Comparison of ENCODE assay signal across 18 cellular contexts in the genomic region with DNA sequence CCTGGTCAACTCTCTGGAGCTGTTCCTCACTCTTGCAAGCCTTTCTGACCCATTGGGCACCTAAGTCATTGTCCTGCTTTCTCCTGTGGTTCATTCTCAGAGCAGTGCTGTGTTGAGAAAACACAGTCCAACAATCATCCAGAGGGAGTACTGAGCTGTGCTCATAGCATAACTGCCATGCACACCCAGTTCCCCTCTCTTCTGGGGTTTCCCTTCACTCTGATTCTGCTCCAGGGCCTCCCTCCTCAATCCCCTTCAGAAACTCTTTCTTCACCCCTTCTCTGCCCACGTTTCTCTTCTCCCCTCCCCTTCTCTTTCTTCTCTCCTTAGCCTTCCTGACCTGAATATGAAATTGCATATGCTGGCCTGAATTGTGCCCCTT.
DNase-seq lines count a peak whose midpoint lies in the region; ATAC-seq, FAIRE-seq and TF ChIP-seq lines count a peak whose summit lies in the region.
"Had no signal": no experiment of that assay in that cellular context is flagged by ENCODE, and none has a peak within 500 bp of the region (broad histone marks: within the 10 kb centered on the region; RNA-seq: fewer than 3 reads in every experiment).

No MANE protein-coding gene starts in this region.

- no TSS peak for BruUV-seq in HepG2 (replicated peaks; lab: Mats Ljungman, UMichigan)

- peaks cover 0 to 21% (median 4%) of the 10 kb centered on the region in 4 donors for H3K4me1 ChIP-seq in right lobe of liver
- H3K4me1 ChIP-seq in HepG2 (ENCODE audit: insufficient read depth, low read length), result no peaks in the 10 kb centered on the region
- H3K4me1 ChIP-seq in suprapubic skin, result peaks cover 3% of the 10 kb centered on the region
- H3K4me1 ChIP-seq: SJCRH30 had no signal

- H3K9ac ChIP-seq in HepG2 (ENCODE audit: insufficient read depth, low read depth, low read length), result no peak overlapping the region
- H3K9ac ChIP-seq: BLaER1 had no signal

- H3K9me3 Mint-ChIP-seq in central memory CD8-positive, alpha-beta T cell, result no peaks in the 10 kb centered on the region
- H3K9me3 Mint-ChIP-seq in natural killer cell, result no peaks in the 10 kb centered on the region

- H3K36me3 ChIP-seq in right lobe of liver, result no peaks in the 10 kb centered on the region
- no peaks in the 10 kb centered on the region for H3K36me3 ChIP-seq in HepG2 (replicated peaks in 1 of 2; ENCODE audit: control insufficient read depth in 1 of 2, insufficient read depth in 2 of 2, low read length in 2 of 2)
- H3K36me3 ChIP-seq in suprapubic skin, result no peaks in the 10 kb centered on the region
- H3K36me3 ChIP-seq: BLaER1, SJCRH30 had no signal

- H3K79me2 ChIP-seq in HepG2 (ENCODE audit: insufficient read depth, low read length), result no peaks in the 10 kb centered on the region

- 45% methylated on average over 1 of the region's 1 CpG for WGBS in right lobe of liver (ENCODE audit: insufficient coverage, low coverage, low lambda C conversion rate, missing lambda C conversion rate)
- 3% methylated on average over 1 of the region's 1 CpG for WGBS in HepG2 (ENCODE audit: low lambda C conversion rate)
- WGBS in suprapubic skin, result 47% methylated on average over 1 of the region's 1 CpG

- ATAC-seq in right lobe of liver (peak in 3 of 4 donors; percentile 17 to 34 (median 27)), HepG2 (no peak), natural killer cell (peak in 1 of 3 donors; percentile 36), GM19452 (IDR thresholded peaks at IDR 0.05; ENCODE audit: unreplicated experiment) (no peak)
- no peak for ATAC-seq in central memory CD8-positive, alpha-beta T cell (replicated peaks; ENCODE audit: extremely low read depth, poor library complexity, severe bottlenecking)

- intact Hi-C loops in right lobe of liver (cut with DNase I) (no loop called here), HepG2 (cut with micrococcal nuclease; ENCODE audit: unreplicated experiment) (no loop called here), natural killer cell (cut with micrococcal nuclease) (no loop called here)

- H3K4me2 ChIP-seq in HepG2 (ENCODE audit: low read depth, low read length), result no peak overlapping the region
- H3K4me2 ChIP-seq: BLaER1, PC-9 had no signal

- peaks cover 54% of the 10 kb centered on the region for H3K4me1 Mint-ChIP-seq in central memory CD8-positive, alpha-beta T cell
- H3K4me1 Mint-ChIP-seq in natural killer cell, result peaks cover 58 to 59% of the 10 kb centered on the region in 2 donors

- TF ChIP-seq CTCF in right lobe of liver (IDR thresholded peaks at IDR 0.05) (no peak), HepG2 (CRISPR knock-in tag; IDR thresholded peaks at IDR 0.05) (no peak), natural killer cell (IDR thresholded peaks at IDR 0.05) (no peak), suprapubic skin (IDR thresholded peaks at IDR 0.05) (no peak)

- H3K4me3 ChIP-seq in right lobe of liver (no peak overlapping the region), HepG2 (replicated peaks in 1 of 3; ENCODE audit: insufficient read depth in 1 of 3, low read depth in 2 of 3, low read length in 3 of 3) (no peak overlapping the region), suprapubic skin (no peak overlapping the region)
- H3K4me3 ChIP-seq: BLaER1, PC-9, SJCRH30 had no signal

- no peak overlapping the region for H2AFZ ChIP-seq in HepG2 (ENCODE audit: low read length)
- H2AFZ ChIP-seq: PC-9 had no signal

- no peak for DNase-seq in right lobe of liver
- no peak for DNase-seq in HepG2 (ENCODE audit: low spot score)
- no peak for DNase-seq in central memory CD8-positive, alpha-beta T cell (ENCODE audit: low spot score in 2 of 2)
- no peak for DNase-seq in natural killer cell
- DNase-seq in mesenteric fat pad (ENCODE audit: low spot score), result no peak
- DNase-seq in NCI-H2029 (lab: John Stamatoyannopoulos, UW), result no peak
- no peak for DNase-seq in suprapubic skin (ENCODE audit: low spot score in 2 of 2)
- DNase-seq: H7, KBM-7, NCI-H1417 treated with DMSO at 0.1 percent for 48 hours, NCI-H2029 treated with DMSO at 0.1 percent for 48 hours, NCI-H2171 treated with DMSO at 0.1 percent for 48 hours, NCI-H774, PC-9, SJCRH30 had no signal

- H3K4me3 Mint-ChIP-seq in central memory CD8-positive, alpha-beta T cell, result no peak overlapping the region
- H3K4me3 Mint-ChIP-seq in natural killer cell, result no peak overlapping the region

- H3K27ac Mint-ChIP-seq in central memory CD8-positive, alpha-beta T cell (ENCODE audit: low read depth), result peak overlapping the region; percentile 58
- peak overlapping the region; percentile 62 to 85 for H3K27ac Mint-ChIP-seq in natural killer cell

- no peaks in the 10 kb centered on the region for H4K20me1 ChIP-seq in HepG2 (ENCODE audit: insufficient read depth, low read length)
- H4K20me1 ChIP-seq: BLaER1 had no signal

- H3K9me3 ChIP-seq in right lobe of liver (no peaks in the 10 kb centered on the region), HepG2 (ENCODE audit: low read length) (no peaks in the 10 kb centered on the region), suprapubic skin (no peaks in the 10 kb centered on the region)
- H3K9me3 ChIP-seq: BLaER1, SJCRH30 had no signal

- H3K27me3 Mint-ChIP-seq in central memory CD8-positive, alpha-beta T cell, result no peaks in the 10 kb centered on the region
- no peaks in the 10 kb centered on the region for H3K27me3 Mint-ChIP-seq in natural killer cell (ENCODE audit: low read depth in 2 of 2)

- H3K36me3 Mint-ChIP-seq in central memory CD8-positive, alpha-beta T cell (ENCODE audit: insufficient read depth), result peaks cover 47% of the 10 kb centered on the region
- H3K36me3 Mint-ChIP-seq in natural killer cell, result peaks cover 6% of the 10 kb centered on the region

- CTCF ChIA-PET in HepG2 (lab: Yijun Ruan, JAX; ENCODE audit: low intra/inter-chr PET ratio, low total read pairs), result no interaction called here

- FAIRE-seq in HepG2 (lab: Jason Lieb, UNC), result no peak
- FAIRE-seq: HTR-8/SVneo had no signal

- in situ Hi-C loops in HepG2 (cut with HindIII; ENCODE audit: extremely low pct_ligation_motif_present, low pct_unique_long_range_greater_than_20kb), result no loop called here

- no peaks in the 10 kb centered on the region for H3K27me3 ChIP-seq in right lobe of liver
- no peaks in the 10 kb centered on the region; a peak in 1 of 5 replicates for H3K27me3 ChIP-seq in HepG2 (ENCODE audit: control insufficient read depth in 1 of 2, insufficient read depth in 2 of 2, low read length in 2 of 2)
- H3K27me3 ChIP-seq in suprapubic skin, result no peaks in the 10 kb centered on the region
- H3K27me3 ChIP-seq: BLaER1, SJCRH30 had no signal

- no peak for TF ChIP-seq POLR2A in right lobe of liver (IDR thresholded peaks at IDR 0.05)
- TF ChIP-seq POLR2A in HepG2 (IDR thresholded peaks at IDR 0.05; ENCODE audit: insufficient read depth in 1 of 2, low read depth in 2 of 2, low read length in 2 of 2), result no peak
- TF ChIP-seq POLR2A in suprapubic skin (IDR thresholded peaks at IDR 0.05), result no peak

- TF ChIP-seq RAD21 in HepG2 (CRISPR knock-in tag; IDR thresholded peaks at IDR 0.05), result no peak

- TF ChIP-seq EP300 in HepG2 (IDR thresholded peaks at IDR 0.05; ENCODE audit: low read depth in 2 of 2, low read length in 2 of 2) (no peak), HepG2 (CRISPR knock-in tag; IDR thresholded peaks at IDR 0.05; ENCODE audit: borderline replicate concordance) (no peak), suprapubic skin (IDR thresholded peaks at IDR 0.05) (no peak)

- H3K27ac ChIP-seq in right lobe of liver, result no peak overlapping the region
- H3K27ac ChIP-seq in HepG2 (ENCODE audit: extremely low read length, insufficient read depth, low read length), result no peak overlapping the region
- no peak overlapping the region for H3K27ac ChIP-seq in suprapubic skin
- H3K27ac ChIP-seq: BLaER1, PC-9, SJCRH30 had no signal

- POLR2A ChIA-PET in HepG2 (lab: Yijun Ruan, JAX), result no interaction called here

TF ChIP-seq in HepG2, 621 proteins besides CTCF, POLR2A, EP300 and RAD21:
- TF ChIP-seq EHMT2 (IDR thresholded peaks at IDR 0.05; ENCODE audit: borderline replicate concordance, low read depth, low read length) (no peak), ELF3 (CRISPR knock-in tag; IDR thresholded peaks at IDR 0.05) (no peak)
- TF ChIP-seq, protein P1, sequence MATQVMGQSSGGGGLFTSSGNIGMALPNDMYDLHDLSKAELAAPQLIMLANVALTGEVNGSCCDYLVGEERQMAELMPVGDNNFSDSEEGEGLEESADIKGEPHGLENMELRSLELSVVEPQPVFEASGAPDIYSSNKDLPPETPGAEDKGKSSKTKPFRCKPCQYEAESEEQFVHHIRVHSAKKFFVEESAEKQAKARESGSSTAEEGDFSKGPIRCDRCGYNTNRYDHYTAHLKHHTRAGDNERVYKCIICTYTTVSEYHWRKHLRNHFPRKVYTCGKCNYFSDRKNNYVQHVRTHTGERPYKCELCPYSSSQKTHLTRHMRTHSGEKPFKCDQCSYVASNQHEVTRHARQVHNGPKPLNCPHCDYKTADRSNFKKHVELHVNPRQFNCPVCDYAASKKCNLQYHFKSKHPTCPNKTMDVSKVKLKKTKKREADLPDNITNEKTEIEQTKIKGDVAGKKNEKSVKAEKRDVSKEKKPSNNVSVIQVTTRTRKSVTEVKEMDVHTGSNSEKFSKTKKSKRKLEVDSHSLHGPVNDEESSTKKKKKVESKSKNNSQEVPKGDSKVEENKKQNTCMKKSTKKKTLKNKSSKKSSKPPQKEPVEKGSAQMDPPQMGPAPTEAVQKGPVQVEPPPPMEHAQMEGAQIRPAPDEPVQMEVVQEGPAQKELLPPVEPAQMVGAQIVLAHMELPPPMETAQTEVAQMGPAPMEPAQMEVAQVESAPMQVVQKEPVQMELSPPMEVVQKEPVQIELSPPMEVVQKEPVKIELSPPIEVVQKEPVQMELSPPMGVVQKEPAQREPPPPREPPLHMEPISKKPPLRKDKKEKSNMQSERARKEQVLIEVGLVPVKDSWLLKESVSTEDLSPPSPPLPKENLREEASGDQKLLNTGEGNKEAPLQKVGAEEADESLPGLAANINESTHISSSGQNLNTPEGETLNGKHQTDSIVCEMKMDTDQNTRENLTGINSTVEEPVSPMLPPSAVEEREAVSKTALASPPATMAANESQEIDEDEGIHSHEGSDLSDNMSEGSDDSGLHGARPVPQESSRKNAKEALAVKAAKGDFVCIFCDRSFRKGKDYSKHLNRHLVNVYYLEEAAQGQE (IDR thresholded peaks at IDR 0.05; ENCODE audit: borderline replicate concordance in 1 of 2, low read depth in 1 of 2, low read length in 2 of 2), result no peak

Comparison
In these comparisons a context has a peak if more than half of its experiments do, and no peak if none do; other contexts are left out.
1. ATAC-seq: peak in right lobe of liver (3 of 4); none in HepG2 (single experiment), central memory CD8-positive, alpha-beta T cell (single experiment) and GM19452 (single experiment).